In the genomic region with DNA sequence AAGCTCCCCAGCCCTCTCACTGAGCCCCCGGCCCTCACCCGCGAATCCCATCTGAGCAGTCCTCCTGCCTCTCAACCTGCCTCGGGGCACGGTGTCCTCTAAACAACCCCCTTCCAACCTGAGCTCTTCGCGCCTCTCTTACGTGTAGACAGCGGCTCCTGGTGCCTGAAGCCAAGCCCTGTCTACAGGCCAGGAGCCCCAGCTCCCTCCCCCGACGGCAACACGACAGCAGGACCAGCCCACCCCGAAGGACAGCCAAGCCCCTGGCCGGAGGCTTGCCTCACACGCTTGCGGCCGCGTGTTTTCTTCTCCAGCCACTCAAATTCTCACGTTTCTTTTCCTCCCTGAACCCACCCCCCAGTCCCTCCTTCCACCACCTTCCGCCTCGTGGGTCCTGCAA, we compare ENCODE assay signal across 2 cellular contexts. TPM values are rescaled to one million over a fixed set of nuclear protein-coding genes. Genes with fewer than 3 reads are reported as not detected.
"Had no signal": no experiment of that assay in that cellular context is flagged by ENCODE, and none has a peak within 500 bp of the region (broad histone marks: within the 10 kb centered on the region; RNA-seq: fewer than 3 reads in every experiment).

No MANE protein-coding gene starts in this region.

RNA-seq across cellular contexts. Expression of a gene that starts 9.0 kb away (rescaled TPM):
- total RNA-seq: G401, GM12878 had no signal
- polyA plus RNA-seq: GM12878 had no signal
